20 cellular contexts compared by ENCODE assay signal in genomic region chr7:128908750-128909385, GRCh38. TPM values are rescaled to one million over a fixed set of nuclear protein-coding genes. Genes with fewer than 3 reads are reported as not detected.
A peak's percentile ranks its signal among the peaks of the same experiment; 100 is the strongest.
DNase-seq lines count a peak whose midpoint lies in the region; ATAC-seq, FAIRE-seq and TF ChIP-seq lines count a peak whose summit lies in the region.
"Had no signal": no experiment of that assay in that cellular context is flagged by ENCODE, and none has a peak within 500 bp of the region (broad histone marks: within the 10 kb centered on the region; RNA-seq: fewer than 3 reads in every experiment).

No MANE protein-coding gene starts in this region.

- H3K27ac ChIP-seq in right lobe of liver, result no peak overlapping the region
- no peak overlapping the region for H3K27ac ChIP-seq in HepG2 (ENCODE audit: extremely low read length, insufficient read depth, low read length)
- H3K27ac ChIP-seq in coronary artery, result no peak overlapping the region
- H3K27ac ChIP-seq in upper lobe of right lung, result no peak overlapping the region
- no peak overlapping the region for H3K27ac ChIP-seq in small intestine (ENCODE audit: low read depth in 1 of 2, low read length in 1 of 2)
- H3K27ac ChIP-seq: esophagus squamous epithelium, thoracic aorta had no signal

- no CpG with 5 or more reads among the region's 6 CpGs for WGBS in right lobe of liver (ENCODE audit: insufficient coverage, low coverage, low lambda C conversion rate, missing lambda C conversion rate)
- whole genome bisulfite sequencing in HepG2 (ENCODE audit: low lambda C conversion rate), result 29% methylated on average over 5 of the region's 6 CpGs
- 86 to 89% (median 87%) methylated on average over 5 to 6 of the region's 6 CpGs for WGBS in small intestine, 3 donors

- TF ChIP-seq POLR2A in right lobe of liver (IDR thresholded peaks at IDR 0.05), result no peak
- no peak for TF ChIP-seq POLR2A in HepG2 (IDR thresholded peaks at IDR 0.05; ENCODE audit: insufficient read depth in 1 of 2, low read depth in 2 of 2, low read length in 2 of 2)

- peak overlapping the region; percentile 79 for H3K4me3 Mint-ChIP-seq in mesothelial cell of epicardium
- no peak overlapping the region for H3K4me3 Mint-ChIP-seq in activated T-cell treated with anti-CD3 and anti-CD28 coated beads, Interleukin-2, amount 50 U/mL, for 4 hours
- H3K4me3 Mint-ChIP-seq: activated naive CD8-positive, alpha-beta T cell treated with anti-CD3 and anti-CD28 coated beads for 36 hours had no signal

- H3K27me3 Mint-ChIP-seq in mesothelial cell of epicardium (ENCODE audit: low read depth), result peaks cover 52% of the 10 kb centered on the region
- H3K27me3 Mint-ChIP-seq in activated T-cell treated with anti-CD3 and anti-CD28 coated beads, Interleukin-2, amount 50 U/mL, for 4 hours (ENCODE audit: low read depth), result peaks cover 56% of the 10 kb centered on the region

- H3K9me3 Mint-ChIP-seq in mesothelial cell of epicardium, result no peaks in the 10 kb centered on the region
- H3K9me3 Mint-ChIP-seq in activated T-cell treated with anti-CD3 and anti-CD28 coated beads, Interleukin-2, amount 50 U/mL, for 4 hours, result no peaks in the 10 kb centered on the region
- H3K9me3 Mint-ChIP-seq: activated naive CD8-positive, alpha-beta T cell treated with anti-CD3 and anti-CD28 coated beads for 36 hours had no signal

- H3K4me2 ChIP-seq in HepG2 (ENCODE audit: low read depth, low read length), result no peak overlapping the region; the same call in 1 of the 2 replicates

- no peak overlapping the region for H3K9ac ChIP-seq in HepG2 (ENCODE audit: insufficient read depth, low read depth, low read length)

- no peak overlapping the region for H3K4me3 ChIP-seq in right lobe of liver
- no peak overlapping the region for H3K4me3 ChIP-seq in HepG2 (replicated peaks in 1 of 3; ENCODE audit: insufficient read depth in 1 of 3, low read depth in 2 of 3, low read length in 3 of 3)
- H3K4me3 ChIP-seq in coronary artery, result no peak overlapping the region
- H3K4me3 ChIP-seq in upper lobe of right lung, result no peak overlapping the region
- no peak overlapping the region for H3K4me3 ChIP-seq in small intestine (ENCODE audit: low read depth in 1 of 2, low read length in 2 of 2)

- in situ Hi-C loops in HepG2 (cut with HindIII; ENCODE audit: extremely low pct_ligation_motif_present, low pct_unique_long_range_greater_than_20kb), result loop anchor here (5.0 kb wide), 2 partner anchors 38 to 183 kb away; no protein-coding TSS in a partner anchor

- no peaks in the 10 kb centered on the region for H3K36me3 ChIP-seq in right lobe of liver
- H3K36me3 ChIP-seq in HepG2 (replicated peaks in 1 of 2; ENCODE audit: control insufficient read depth in 1 of 2, insufficient read depth in 2 of 2, low read length in 2 of 2), result no peaks in the 10 kb centered on the region
- H3K36me3 ChIP-seq in upper lobe of right lung, result no peaks in the 10 kb centered on the region
- no peaks in the 10 kb centered on the region for H3K36me3 ChIP-seq in small intestine (ENCODE audit: control insufficient read depth in 2 of 2, insufficient read depth in 2 of 2, low read length in 2 of 2)
- H3K36me3 ChIP-seq: esophagus squamous epithelium, thoracic aorta had no signal

- H4K20me1 ChIP-seq in HepG2 (ENCODE audit: insufficient read depth, low read length), result no peaks in the 10 kb centered on the region

- POLR2A ChIA-PET in HepG2 (lab: Yijun Ruan, JAX), result no interaction called here

- H3K27ac Mint-ChIP-seq in mesothelial cell of epicardium, result no peak overlapping the region
- H3K27ac Mint-ChIP-seq: activated naive CD8-positive, alpha-beta T cell treated with anti-CD3 and anti-CD28 coated beads for 36 hours had no signal

- TF ChIP-seq CTCF in right lobe of liver (IDR thresholded peaks at IDR 0.05) (no peak), HepG2 (CRISPR knock-in tag; IDR thresholded peaks at IDR 0.05) (no peak), coronary artery (IDR thresholded peaks at IDR 0.05) (no peak), mesothelial cell of epicardium (IDR thresholded peaks at IDR 0.05; ENCODE audit: unreplicated experiment) (no peak), upper lobe of right lung (IDR thresholded peaks at IDR 0.05) (no peak)

- no peak for TF ChIP-seq RAD21 in HepG2 (CRISPR knock-in tag; IDR thresholded peaks at IDR 0.05)

- CTCF ChIA-PET in HepG2 (lab: Yijun Ruan, JAX; ENCODE audit: low intra/inter-chr PET ratio, low total read pairs), result no interaction called here

- H3K27me3 ChIP-seq in right lobe of liver (no peaks in the 10 kb centered on the region), HepG2 (ENCODE audit: control insufficient read depth in 1 of 2, insufficient read depth in 2 of 2, low read length in 2 of 2) (peaks cover 0 to 44% of the 10 kb centered on the region in 2 experiments; a peak in 3 of 5 replicates), upper lobe of right lung (peaks cover 51% of the 10 kb centered on the region), small intestine (ENCODE audit: control insufficient read depth in 2 of 2, insufficient read depth in 2 of 2, low read length in 2 of 2) (peaks cover 4 to 8% of the 10 kb centered on the region in 2 donors)

- H3K4me1 ChIP-seq in right lobe of liver (peaks cover 0 to 4% (median 0%) of the 10 kb centered on the region in 4 donors), HepG2 (ENCODE audit: insufficient read depth, low read length) (peaks cover 26% of the 10 kb centered on the region), upper lobe of right lung (peaks cover 7% of the 10 kb centered on the region), small intestine (ENCODE audit: control insufficient read depth in 2 of 2, insufficient read depth in 1 of 2, low read depth in 1 of 2, low read length in 1 of 2) (peaks cover 0 to 2% of the 10 kb centered on the region in 2 donors)

- FAIRE-seq in HepG2 (lab: Jason Lieb, UNC) (no peak), small intestine (lab: Jason Lieb, UNC) (no peak)

- no TSS peak for BruUV-seq in HepG2 (replicated peaks; lab: Mats Ljungman, UMichigan)

- no peaks in the 10 kb centered on the region for H3K79me2 ChIP-seq in HepG2 (ENCODE audit: insufficient read depth, low read length)

- ATAC-seq in right lobe of liver (no peak), HepG2 (no peak), upper lobe of right lung (no peak), GM18502 (IDR thresholded peaks at IDR 0.05; ENCODE audit: poor library complexity, unreplicated experiment) (no peak)
- ATAC-seq in activated T-cell treated with anti-CD3 and anti-CD28 coated beads, Interleukin-2, amount 50 U/mL, for 4 hours, result no peak

- H3K36me3 Mint-ChIP-seq in mesothelial cell of epicardium, result no peaks in the 10 kb centered on the region
- no peaks in the 10 kb centered on the region for H3K36me3 Mint-ChIP-seq in activated T-cell treated with anti-CD3 and anti-CD28 coated beads, Interleukin-2, amount 50 U/mL, for 4 hours (ENCODE audit: insufficient read depth)
- H3K36me3 Mint-ChIP-seq: activated naive CD8-positive, alpha-beta T cell treated with anti-CD3 and anti-CD28 coated beads for 36 hours had no signal

- no peaks in the 10 kb centered on the region for H3K9me3 ChIP-seq in right lobe of liver
- H3K9me3 ChIP-seq in HepG2 (ENCODE audit: low read length), result no peaks in the 10 kb centered on the region
- no peaks in the 10 kb centered on the region for H3K9me3 ChIP-seq in upper lobe of right lung
- H3K9me3 ChIP-seq in small intestine (ENCODE audit: control insufficient read depth, low read depth), result no peaks in the 10 kb centered on the region
- H3K9me3 ChIP-seq: esophagus squamous epithelium, thoracic aorta had no signal

- intact Hi-C loops in right lobe of liver (cut with DNase I), result no loop called here
- intact Hi-C loops in HepG2 (cut with micrococcal nuclease; ENCODE audit: unreplicated experiment), result no loop called here
- intact Hi-C loops in upper lobe of right lung (cut with DNase I), result no loop called here

- H3K4me1 Mint-ChIP-seq in mesothelial cell of epicardium, result peaks cover 25% of the 10 kb centered on the region
- H3K4me1 Mint-ChIP-seq in activated T-cell treated with anti-CD3 and anti-CD28 coated beads, Interleukin-2, amount 50 U/mL, for 4 hours (ENCODE audit: low read depth), result no peaks in the 10 kb centered on the region
- H3K4me1 Mint-ChIP-seq: activated naive CD8-positive, alpha-beta T cell treated with anti-CD3 and anti-CD28 coated beads for 36 hours had no signal

- no peak overlapping the region for H2AFZ ChIP-seq in HepG2 (ENCODE audit: low read length)

- DNase-seq in right lobe of liver (peak in 2 of 3 donors; percentile 7 to 31), HepG2 (ENCODE audit: low spot score) (no peak), coronary artery (ENCODE audit: low spot score) (peak; percentile 65), mesothelial cell of epicardium (ENCODE audit: low spot score in 2 of 2, unreplicated experiment in 2 of 2) (no peak), upper lobe of right lung (peak; percentile 46), small intestine (no peak)
- no peak for DNase-seq in activated T-cell treated with anti-CD3 and anti-CD28 coated beads, Interleukin-2, amount 50 U/mL, for 4 hours
- DNase-seq: activated CD4-positive, alpha-beta T cell treated with anti-CD3 and anti-CD28 coated beads for 4 hours; activated naive CD8-positive, alpha-beta T cell treated with anti-CD3 and anti-CD28 coated beads for 36 hours; effector memory CD4-positive, alpha-beta T cell; esophagus squamous epithelium; NCI-H1105; NCI-H2081; stimulated activated CD4-positive, alpha-beta T cell treated with anti-CD3 and anti-CD28 coated beads, Interleukin-1b, Interleukin-23, amount 100 ng/mL, for 48 hours; stimulated activated naive CD4-positive, alpha-beta T cell had no signal

- TF ChIP-seq EP300 in HepG2 (IDR thresholded peaks at IDR 0.05; ENCODE audit: low read depth in 2 of 2, low read length in 2 of 2) (no peak), HepG2 (CRISPR knock-in tag; IDR thresholded peaks at IDR 0.05; ENCODE audit: borderline replicate concordance) (no peak)

RNA-seq across cellular contexts. Expression of gene KCP, which starts 1.6 kb away (rescaled TPM):
- total RNA-seq in right lobe of liver, result under 1 TPM in 4 of 6 experiments, not detected in 2; 0.10 to 0.22 (median 0.12) TPM
- 0.22 and 1.0 TPM in 2 replicates for total RNA-seq in HepG2 (2016; rRNA removed; fragmentation: Illumina TruSeq; extraction: Trizol)
- 0.26 and 0.51 TPM in 2 replicates for total RNA-seq in HepG2 (2016; cell fraction: cytosol; rRNA removed; fragmentation: Illumina TruSeq; extraction: Trizol; ENCODE audit: low read depth)
- total RNA-seq in HepG2 (2016; cell fraction: insoluble cytoplasmic fraction; rRNA removed; fragmentation: Illumina TruSeq; extraction: Trizol), result 0.37 and 1.2 TPM in 2 replicates
- 0.28 and 0.48 TPM in 2 replicates for total RNA-seq in HepG2 (2016; cell fraction: membrane; rRNA removed; fragmentation: Illumina TruSeq; extraction: Trizol)
- 1.3 and 2.0 TPM in 2 replicates for total RNA-seq in HepG2 (2016; cell fraction: nucleus; rRNA removed; fragmentation: Illumina TruSeq; extraction: Trizol)
- polyA plus RNA-seq in HepG2 (2011; rRNA removed), result 0.37 and 0.46 TPM in 2 replicates
- polyA plus RNA-seq in HepG2 (2011; cell fraction: cytosol; rRNA removed), result 0.12 and 0.31 TPM in 2 replicates
- polyA plus RNA-seq in HepG2 (2011; cell fraction: nucleus; rRNA removed), result 6.6 and 8.0 TPM in 2 replicates
- 0.28 TPM in 2 replicates for polyA plus RNA-seq in HepG2 (2012)
- 0.09 and 0.12 TPM in 2 replicates for polyA plus RNA-seq in HepG2 (2016; cell fraction: cytosol; fragmentation: Illumina TruSeq; extraction: Trizol; ENCODE audit: low read depth)
- polyA plus RNA-seq in HepG2 (2016; cell fraction: insoluble cytoplasmic fraction; fragmentation: Illumina TruSeq; extraction: Trizol; ENCODE audit: low read depth), result 0.17 and 0.24 TPM in 2 replicates
- 0.20 and 0.23 TPM in 2 replicates for polyA plus RNA-seq in HepG2 (2016; cell fraction: membrane; fragmentation: Illumina TruSeq; extraction: Trizol; ENCODE audit: low read depth)
- 2.1 and 3.1 TPM in 2 replicates for polyA plus RNA-seq in HepG2 (2016; cell fraction: nucleus; fragmentation: Illumina TruSeq; extraction: Trizol; ENCODE audit: insufficient read depth, low read depth)
- polyA minus RNA-seq in HepG2 (2011; rRNA and poly(A)+ RNA removed; ENCODE audit: low replicate concordance), result 0.07 and 0.58 TPM in 2 replicates
- polyA minus RNA-seq in HepG2 (2011; cell fraction: cytosol; rRNA and poly(A)+ RNA removed), result not detected in 2 replicates
- 1.1 and 1.4 TPM in 2 replicates for polyA minus RNA-seq in HepG2 (2011; cell fraction: nucleus; rRNA and poly(A)+ RNA removed)
- 19.8 to 23.7 TPM (median 22.5 TPM) in 3 replicates for total RNA-seq in mesothelial cell of epicardium
- 1.3 TPM for total RNA-seq in upper lobe of right lung
- total RNA-seq in activated T-cell treated with anti-CD3 and anti-CD28 coated beads, Interleukin-2, amount 50 U/mL, for 4 hours, result under 1 TPM; 0.10 to 0.40 (median 0.27) TPM
- polyA plus RNA-seq in small intestine, result 1 to 10 TPM in 2 of 3 donors, under 1 TPM in 1; 0.52 to 5.1 (median 2.7) TPM
- total RNA-seq: LHCN-M2, NCI-H460, RPMI7951 had no signal

RNA-seq across cellular contexts. Expression of gene IRF5, which starts 28.9 kb away (rescaled TPM):
- total RNA-seq in right lobe of liver (1 to 10 TPM; 4.6 to 8.9 (median 6.4) TPM), HepG2 (2016; rRNA removed; fragmentation: Illumina TruSeq; extraction: Trizol) (2.0 and 2.9 TPM in 2 replicates), mesothelial cell of epicardium (0.51 to 0.90 TPM (median 0.56 TPM) in 3 replicates), upper lobe of right lung (29.4 TPM)
- 1.1 and 1.9 TPM in 2 replicates for total RNA-seq in HepG2 (2016; cell fraction: cytosol; rRNA removed; fragmentation: Illumina TruSeq; extraction: Trizol; ENCODE audit: low read depth)
- total RNA-seq in HepG2 (2016; cell fraction: insoluble cytoplasmic fraction; rRNA removed; fragmentation: Illumina TruSeq; extraction: Trizol), result 1.9 and 3.1 TPM in 2 replicates
- 2.0 and 3.2 TPM in 2 replicates for total RNA-seq in HepG2 (2016; cell fraction: membrane; rRNA removed; fragmentation: Illumina TruSeq; extraction: Trizol)
- 2.9 and 3.4 TPM in 2 replicates for total RNA-seq in HepG2 (2016; cell fraction: nucleus; rRNA removed; fragmentation: Illumina TruSeq; extraction: Trizol)
- polyA plus RNA-seq in HepG2 (2011; rRNA removed) (2.0 and 2.4 TPM in 2 replicates), small intestine (10 to 100 TPM in 1 of 3 donors, 1 to 10 TPM in 2; 3.3 to 17.3 (median 6.0) TPM)
- polyA plus RNA-seq in HepG2 (2011; cell fraction: cytosol; rRNA removed), result 1.2 and 1.5 TPM in 2 replicates
- 9.9 and 12.9 TPM in 2 replicates for polyA plus RNA-seq in HepG2 (2011; cell fraction: nucleus; rRNA removed)
- polyA plus RNA-seq in HepG2 (2012), result 0.66 and 0.88 TPM in 2 replicates
- 1.1 TPM in 2 replicates for polyA plus RNA-seq in HepG2 (2016; cell fraction: cytosol; fragmentation: Illumina TruSeq; extraction: Trizol; ENCODE audit: low read depth)
- 2.0 and 3.3 TPM in 2 replicates for polyA plus RNA-seq in HepG2 (2016; cell fraction: insoluble cytoplasmic fraction; fragmentation: Illumina TruSeq; extraction: Trizol; ENCODE audit: low read depth)
- 1.5 and 2.4 TPM in 2 replicates for polyA plus RNA-seq in HepG2 (2016; cell fraction: membrane; fragmentation: Illumina TruSeq; extraction: Trizol; ENCODE audit: low read depth)
- 9.3 and 11.8 TPM in 2 replicates for polyA plus RNA-seq in HepG2 (2016; cell fraction: nucleus; fragmentation: Illumina TruSeq; extraction: Trizol; ENCODE audit: insufficient read depth, low read depth)
- 0.61 and 1.8 TPM in 2 replicates for polyA minus RNA-seq in HepG2 (2011; rRNA and poly(A)+ RNA removed; ENCODE audit: low replicate concordance)
- polyA minus RNA-seq in HepG2 (2011; cell fraction: cytosol; rRNA and poly(A)+ RNA removed), result 0.79 and 1.8 TPM in 2 replicates
- 0.52 and 1.1 TPM in 2 replicates for polyA minus RNA-seq in HepG2 (2011; cell fraction: nucleus; rRNA and poly(A)+ RNA removed)
- 10 to 100 TPM in 1 of 3 donors, 1 to 10 TPM in 2; 4.2 to 15.4 (median 8.4) TPM for total RNA-seq in activated T-cell treated with anti-CD3 and anti-CD28 coated beads, Interleukin-2, amount 50 U/mL, for 4 hours
- total RNA-seq: RPMI7951 had no signal

RNA-seq across cellular contexts. Expression of gene ATP6V1F, which starts 46.2 kb away (rescaled TPM):
- total RNA-seq in right lobe of liver (10 to 100 TPM; 26.9 to 72.0 (median 38.9) TPM), HepG2 (2016; rRNA removed; fragmentation: Illumina TruSeq; extraction: Trizol) (87.2 and 107 TPM in 2 replicates), mesothelial cell of epicardium (122 to 123 TPM (median 122 TPM) in 3 replicates), upper lobe of right lung (180 TPM)
- 91.7 and 127 TPM in 2 replicates for total RNA-seq in HepG2 (2016; cell fraction: cytosol; rRNA removed; fragmentation: Illumina TruSeq; extraction: Trizol; ENCODE audit: low read depth)
- total RNA-seq in HepG2 (2016; cell fraction: insoluble cytoplasmic fraction; rRNA removed; fragmentation: Illumina TruSeq; extraction: Trizol), result 86.6 and 128 TPM in 2 replicates
- 87.9 and 101 TPM in 2 replicates for total RNA-seq in HepG2 (2016; cell fraction: membrane; rRNA removed; fragmentation: Illumina TruSeq; extraction: Trizol)
- 29.8 and 31.5 TPM in 2 replicates for total RNA-seq in HepG2 (2016; cell fraction: nucleus; rRNA removed; fragmentation: Illumina TruSeq; extraction: Trizol)
- polyA plus RNA-seq in HepG2 (2011; rRNA removed) (132 and 144 TPM in 2 replicates), small intestine (100 to 1,000 TPM; 145 to 239 (median 162) TPM)
- 149 and 216 TPM in 2 replicates for polyA plus RNA-seq in HepG2 (2011; cell fraction: cytosol; rRNA removed)
- polyA plus RNA-seq in HepG2 (2011; cell fraction: nucleus; rRNA removed), result 54.3 and 63.6 TPM in 2 replicates
- polyA plus RNA-seq in HepG2 (2012), result 127 and 131 TPM in 2 replicates
- 134 and 154 TPM in 2 replicates for polyA plus RNA-seq in HepG2 (2016; cell fraction: cytosol; fragmentation: Illumina TruSeq; extraction: Trizol; ENCODE audit: low read depth)
- 186 and 188 TPM in 2 replicates for polyA plus RNA-seq in HepG2 (2016; cell fraction: insoluble cytoplasmic fraction; fragmentation: Illumina TruSeq; extraction: Trizol; ENCODE audit: low read depth)
- 130 and 137 TPM in 2 replicates for polyA plus RNA-seq in HepG2 (2016; cell fraction: membrane; fragmentation: Illumina TruSeq; extraction: Trizol; ENCODE audit: low read depth)
- polyA plus RNA-seq in HepG2 (2016; cell fraction: nucleus; fragmentation: Illumina TruSeq; extraction: Trizol; ENCODE audit: insufficient read depth, low read depth), result 74.2 and 75.8 TPM in 2 replicates
- polyA minus RNA-seq in HepG2 (2011; rRNA and poly(A)+ RNA removed; ENCODE audit: low replicate concordance), result 39.4 and 64.2 TPM in 2 replicates
- polyA minus RNA-seq in HepG2 (2011; cell fraction: cytosol; rRNA and poly(A)+ RNA removed), result 18.0 and 20.1 TPM in 2 replicates
- polyA minus RNA-seq in HepG2 (2011; cell fraction: nucleus; rRNA and poly(A)+ RNA removed), result 9.9 and 10.6 TPM in 2 replicates
- 100 to 1,000 TPM; 120 to 137 (median 127) TPM for total RNA-seq in activated T-cell treated with anti-CD3 and anti-CD28 coated beads, Interleukin-2, amount 50 U/mL, for 4 hours

Comparison
In these comparisons a context has a peak if more than half of its experiments do, and no peak if none do; other contexts are left out.
1. DNase-seq: peak in right lobe of liver (2 of 3), coronary artery (single experiment) and upper lobe of right lung (single experiment); none in HepG2 (single experiment), mesothelial cell of epicardium (0 of 2), activated T-cell treated with anti-CD3 and anti-CD28 coated beads, Interleukin-2, amount 50 U/mL, for 4 hours (single experiment) and small intestine (single experiment).